Comparison of ENCODE assay signal across 22 cellular contexts in genomic region chr14:91523972-91524371, GRCh38.
"Had no signal": no experiment of that assay in that cellular context is flagged by ENCODE, and none has a peak within 500 bp of the region (broad histone marks: within the 10 kb centered on the region; RNA-seq: fewer than 3 reads in every experiment).

No MANE protein-coding gene starts in this region.

- H3K4me3 ChIP-seq: tibial nerve had no signal

- H3K9me3 Mint-ChIP-seq: activated naive CD4-positive, alpha-beta T cell treated with anti-CD3 and anti-CD28 coated beads, Interleukin-2, amount 50 U/mL, for 72 hours; memory B cell had no signal

- H3K4me1 ChIP-seq: parathyroid adenoma, tibial nerve had no signal

- ATAC-seq: activated naive CD4-positive, alpha-beta T cell treated with anti-CD3 and anti-CD28 coated beads, Interleukin-2, amount 50 U/mL, for 72 hours; left cardiac atrium; right cardiac atrium; stimulated activated naive CD8-positive, alpha-beta T cell treated with anti-CD3 and anti-CD28 coated beads, Interleukin-15, amount 100 ng/mL, for 72 hours had no signal

- H3K4me1 Mint-ChIP-seq: brain; memory B cell; stimulated activated naive CD8-positive, alpha-beta T cell treated with anti-CD3 and anti-CD28 coated beads, Interleukin-15, amount 100 ng/mL, for 72 hours had no signal

- H3K9me3 ChIP-seq: tibial nerve had no signal

- H2AFZ ChIP-seq: parathyroid adenoma had no signal

- DNase-seq: activated CD4-positive, alpha-beta T cell treated with anti-CD3 and anti-CD28 coated beads for 48 hours; activated gamma-delta T cell treated with Interleukin-2 at 50 U/mL for 16 hours; activated T-cell treated with anti-CD3 and anti-CD28 coated beads, Interleukin-2, amount 50 U/mL, for 1 hour; aorta; effector CD4-positive, alpha-beta T cell; foreskin melanocyte; glutamatergic neuron; hippocampal formation; islet precursor cell; left cardiac atrium; nucleus accumbens; right cardiac atrium; stimulated activated CD4-positive, alpha-beta T cell treated with anti-CD3 and anti-CD28 coated beads, Interleukin-12 subunit alpha, Interleukin-12 subunit beta, amount 100 ng/mL, for 4 hours; stimulated activated CD4-positive, alpha-beta T cell treated with anti-CD3 and anti-CD28 coated beads, Interleukin-4, amount 100 ng/mL, for 4 hours; stimulated activated naive CD8-positive, alpha-beta T cell treated with anti-CD3 and anti-CD28 coated beads, Interleukin-15, amount 100 ng/mL, for 72 hours; T1000 had no signal

- H3K36me3 ChIP-seq: tibial nerve had no signal

- H3K27ac ChIP-seq: parathyroid adenoma, tibial nerve had no signal

- H3K27me3 ChIP-seq: tibial nerve had no signal

- H3K4me3 Mint-ChIP-seq: brain; memory B cell; stimulated activated naive CD8-positive, alpha-beta T cell treated with anti-CD3 and anti-CD28 coated beads, Interleukin-15, amount 100 ng/mL, for 72 hours; T-helper 1 cell treated with Interleukin-12 subunit alpha and Interleukin-12 subunit beta and Interleukin-4 antibody, amounts not matched to agents 30 μg/mL and 1 μg/mL, for 36 hours had no signal

- H3K27ac Mint-ChIP-seq: activated naive CD4-positive, alpha-beta T cell treated with anti-CD3 and anti-CD28 coated beads, Interleukin-2, amount 50 U/mL, for 72 hours; brain; memory B cell; stimulated activated naive CD8-positive, alpha-beta T cell treated with anti-CD3 and anti-CD28 coated beads, Interleukin-15, amount 100 ng/mL, for 72 hours; T-helper 1 cell treated with Interleukin-12 subunit alpha and Interleukin-12 subunit beta and Interleukin-4 antibody, amounts not matched to agents 30 μg/mL and 1 μg/mL, for 36 hours had no signal

- H3K36me3 Mint-ChIP-seq: activated naive CD4-positive, alpha-beta T cell treated with anti-CD3 and anti-CD28 coated beads, Interleukin-2, amount 50 U/mL, for 72 hours; brain; memory B cell had no signal

- H3K9ac ChIP-seq: parathyroid adenoma had no signal

- H3K27me3 Mint-ChIP-seq: memory B cell had no signal

- H3K79me2 ChIP-seq: parathyroid adenoma had no signal
